ENCODE assay signal across 9 cellular contexts in the genomic region with DNA sequence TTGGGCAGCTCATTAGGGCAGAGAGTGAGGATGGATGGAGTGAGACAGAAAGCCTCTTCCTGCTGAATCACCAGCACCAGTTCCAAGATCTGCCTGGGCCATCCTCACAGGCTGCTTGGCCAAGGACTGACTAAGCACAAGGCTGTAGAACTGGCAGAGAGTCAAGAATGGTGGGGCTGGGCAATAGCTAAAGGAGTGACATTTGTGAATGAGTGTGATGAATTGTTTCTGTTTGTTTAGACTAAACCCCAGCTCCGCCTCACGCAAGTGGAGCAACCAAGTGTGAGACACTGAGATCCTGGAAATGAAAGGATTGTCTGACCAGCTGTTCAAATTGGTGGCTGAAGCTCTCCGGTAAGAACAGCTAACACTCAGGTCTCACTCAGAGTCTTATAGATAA. TPM values are rescaled to one million over a fixed set of nuclear protein-coding genes. Genes with fewer than 3 reads are reported as not detected.
DNase-seq lines count a peak whose midpoint lies in the region; ATAC-seq and TF ChIP-seq lines count a peak whose summit lies in the region.
"Had no signal": no experiment of that assay in that cellular context is flagged by ENCODE, and none has a peak within 500 bp of the region (broad histone marks: within the 10 kb centered on the region; RNA-seq: fewer than 3 reads in every experiment).

No MANE protein-coding gene starts in this region.

- peak overlapping the region in 9 of 59 donors; percentile 2 to 27 (median 19) for H3K4me3 ChIP-seq in dorsolateral prefrontal cortex

- intact Hi-C loops in dorsolateral prefrontal cortex (cut with DNase I): no loop called here

- no peak for ATAC-seq in HG03095 (IDR thresholded peaks at IDR 0.05; ENCODE audit: unreplicated experiment)
- no peak for ATAC-seq in GM21381 (IDR thresholded peaks at IDR 0.05; ENCODE audit: unreplicated experiment)
- no peak for ATAC-seq in GM21619 (IDR thresholded peaks at IDR 0.05; ENCODE audit: unreplicated experiment)

- peak overlapping the region in 38 of 59 donors; percentile 11 to 85 (median 44) for H3K27ac ChIP-seq in dorsolateral prefrontal cortex

- DNase-seq in DMS153 (lab: John Stamatoyannopoulos, UW) (peak; percentile 91), NCI-H446 (lab: John Stamatoyannopoulos, UW) (peak; percentile 37 to 84), dorsolateral prefrontal cortex (peak in 9 of 10 donors; percentile 46 to 85 (median 65)), myocyte (ENCODE audit: low read depth) (peak; percentile 100)
- DNase-seq in activated naive CD4-positive, alpha-beta T cell (lab: John Stamatoyannopoulos, UW): no peak

- no peak for TF ChIP-seq CTCF in dorsolateral prefrontal cortex (IDR thresholded peaks at IDR 0.05 in 54 of 56, conservative IDR thresholded peaks at IDR 0.05 in 2 of 56; ENCODE audit: low read depth in 1 of 56, partially characterized antibody in 56 of 56)

- no peaks in the 10 kb centered on the region for H3K27me3 ChIP-seq in dorsolateral prefrontal cortex

RNA-seq across cellular contexts. Expression of a gene that starts 38.6 kb away (rescaled TPM):
- total RNA-seq in dorsolateral prefrontal cortex (10 to 100 TPM; 23.4 to 88.2 (median 57.5) TPM), myocyte (0.10 and 0.16 TPM in 2 replicates)
- not detected for polyA plus RNA-seq in myocyte (2012)
- total RNA-seq: activated CD8-positive, alpha-beta memory T cell treated with anti-CD3 and anti-CD28 coated beads for 36 hours had no signal

RNA-seq across cellular contexts. Expression of a gene that starts 44.8 kb away (rescaled TPM):
- total RNA-seq in dorsolateral prefrontal cortex (100 to 1,000 TPM in 96 of 120 experiments, 10 to 100 TPM in 24; 51.9 to 159 (median 114) TPM), myocyte (not detected in 2 replicates)
- polyA plus RNA-seq in myocyte (2012): not detected
- total RNA-seq: activated CD8-positive, alpha-beta memory T cell treated with anti-CD3 and anti-CD28 coated beads for 36 hours had no signal

Comparison
In these comparisons a context has a peak if more than half of its experiments do, and no peak if none do; other contexts are left out.
1. DNase-seq: peak in DMS153 (single experiment), NCI-H446 (2 of 2), dorsolateral prefrontal cortex (9 of 10) and myocyte (single experiment); none in activated naive CD4-positive, alpha-beta T cell (0 of 4).
2. RNA of a gene that starts 38.6 kb away (total RNA-seq): 23.4 to 88.2 TPM in dorsolateral prefrontal cortex; 0.10 to 0.16 TPM in myocyte; every median in the first group is over 10 times any median in the second.
3. RNA of a gene that starts 44.8 kb away (total RNA-seq): 51.9 to 159 TPM in dorsolateral prefrontal cortex; not detected in myocyte; every median in the first group is over 10 times any median in the second.